In genomic region chr6:34243901-34244884, GRCh38 we compare ENCODE assay signal across 8 cellular contexts. TPM values are rescaled to one million over a fixed set of nuclear protein-coding genes. Genes with fewer than 3 reads are reported as not detected.
DNase-seq lines count a peak whose midpoint lies in the region; ATAC-seq and TF ChIP-seq lines count a peak whose summit lies in the region.

No MANE protein-coding gene starts in this region.

- peak; percentile 31 for ATAC-seq in PC-3
- ATAC-seq in heart right ventricle = peak in 5 of 8 donors; percentile 10 to 62 (median 35)
- no peak for ATAC-seq in GM19023 (IDR thresholded peaks at IDR 0.05; ENCODE audit: unreplicated experiment)
- no peak for ATAC-seq in GM18907 (IDR thresholded peaks at IDR 0.05; ENCODE audit: unreplicated experiment)

- no peaks in the 10 kb centered on the region for H3K27me3 ChIP-seq in PC-3 (ENCODE audit: low read length)
- H3K27me3 ChIP-seq in adipocyte (replicated peaks; ENCODE audit: control insufficient read depth, insufficient read depth, low read length) = no peaks in the 10 kb centered on the region
- no peaks in the 10 kb centered on the region for H3K27me3 ChIP-seq in heart right ventricle

- peaks cover 48% of the 10 kb centered on the region for H3K36me3 ChIP-seq in PC-3 (ENCODE audit: low read depth, low read length)
- peaks cover 23% of the 10 kb centered on the region for H3K36me3 ChIP-seq in adipocyte (ENCODE audit: control insufficient read depth, insufficient read depth, low read length, severe bottlenecking)
- peaks cover 0 to 27% (median 0%) of the 10 kb centered on the region in 9 donors for H3K36me3 ChIP-seq in heart right ventricle

- peaks cover 44% of the 10 kb centered on the region for H3K79me2 ChIP-seq in PC-3 (ENCODE audit: low read length)

- POLR2A ChIA-PET in PC-3 (lab: Charles Lee; ENCODE audit: unreplicated experiment) = interaction anchor here (0.6 to 0.8 kb wide), 7 partner anchors 48 to 1355 kb away, joined by 3 to 31 read pairs (median 5); no protein-coding TSS in a partner anchor

- peak overlapping the region; percentile 99 for H3K4me2 ChIP-seq in PC-3 (ENCODE audit: low read length)

- CTCF ChIA-PET in PC-3 (lab: Charles Lee) = interaction anchor here (0.6 to 0.9 kb wide), 2 partner anchors 171 to 966 kb away, joined by 3 to 10 read pairs; no protein-coding TSS in a partner anchor

- WGBS in heart right ventricle, 2 donors = 39 to 42% methylated on average over 19 of the region's 19 CpGs

- H3K9me3 ChIP-seq in PC-3 (ENCODE audit: low read length) = no peaks in the 10 kb centered on the region
- H3K9me3 ChIP-seq in adipocyte (ENCODE audit: control insufficient read depth, low read length) = no peaks in the 10 kb centered on the region
- H3K9me3 ChIP-seq in heart right ventricle = no peaks in the 10 kb centered on the region

- intact Hi-C loops in PC-3 (cut with micrococcal nuclease) = loop anchor here (1.0 kb wide), 1 partner anchor 48 kb away; no protein-coding TSS in a partner anchor
- intact Hi-C loops in heart right ventricle (cut with DNase I) = loop anchor here in 1 of 10 donors (5.0 kb wide), 1 partner anchor 1828 kb away; no protein-coding TSS in a partner anchor

- TF ChIP-seq CTCF in PC-3 (conservative IDR thresholded peaks at IDR 0.05; ENCODE audit: low read depth, low read length) = peak; percentile 45
- TF ChIP-seq CTCF in heart right ventricle (IDR thresholded peaks at IDR 0.05) = peak in 6 of 9 donors; percentile 7 to 35 (median 20)

- H3K9ac ChIP-seq in PC-3 (ENCODE audit: low read length) (peak overlapping the region; percentile 74), adipocyte (ENCODE audit: low read length) (peak overlapping the region; percentile 40)

- H2AFZ ChIP-seq in PC-3 (ENCODE audit: low read length) = no peak overlapping the region

- H3K4me1 ChIP-seq in PC-3 (ENCODE audit: insufficient read depth, low read length) = peaks cover 91% of the 10 kb centered on the region
- H3K4me1 ChIP-seq in adipocyte (ENCODE audit: control insufficient read depth, insufficient read depth, low read length) = peaks cover 32% of the 10 kb centered on the region
- peaks cover 6 to 46% (median 23%) of the 10 kb centered on the region in 9 donors for H3K4me1 ChIP-seq in heart right ventricle

- peaks cover 37% of the 10 kb centered on the region for H4K20me1 ChIP-seq in PC-3 (ENCODE audit: low read length)

- no peaks in the 10 kb centered on the region for H3K9me2 ChIP-seq in PC-3 (replicated peaks; ENCODE audit: low read length)

- H3K27ac ChIP-seq in PC-3 (ENCODE audit: low read length) (peak overlapping the region; percentile 96), heart right ventricle (peak overlapping the region in 6 of 10 donors; percentile 16 to 87 (median 40))

- peak; percentile 49 to 54 for DNase-seq in activated CD4-positive, alpha-beta T cell treated with anti-CD3 and anti-CD28 coated beads for 24 hours (ENCODE audit: low read depth in 2 of 2)
- no peak for DNase-seq in activated CD4-positive, alpha-beta T cell treated with anti-CD3 and anti-CD28 coated beads for 1 hour
- DNase-seq in PC-3 (peak; percentile 97), adipocyte (ENCODE audit: low read depth) (peak; percentile 96), heart right ventricle (peak; percentile 52 to 53), smooth muscle cell of the brain vasculature (ENCODE audit: low read depth, low spot score) (peak; percentile 72)

- BruUV-seq in PC-3 (replicated peaks; lab: Mats Ljungman, UMichigan) = no TSS peak

- peaks cover 29% of the 10 kb centered on the region for H3F3A ChIP-seq in PC-3 (ENCODE audit: low read length, unreplicated experiment)

- H3K4me3 ChIP-seq in PC-3 (ENCODE audit: low read length) (peak overlapping the region; percentile 22), adipocyte (ENCODE audit: low read length) (peak overlapping the region; percentile 43), heart right ventricle (no peak overlapping the region)

RNA-seq across cellular contexts. Expression of gene SMIM29, which starts 4.6 kb away (rescaled TPM):
- total RNA-seq in PC-3 (2014; rRNA removed) (25.8 and 26.8 TPM in 2 replicates), heart right ventricle (10 to 100 TPM; 16.0 to 29.1 (median 24.2) TPM)
- polyA plus RNA-seq in heart right ventricle = 10 to 100 TPM; 51.5 to 78.2 TPM

RNA-seq across cellular contexts. Expression of gene HMGA1, which starts 7.5 kb away (rescaled TPM):
- 1,115 and 1,441 TPM in 2 replicates for total RNA-seq in PC-3 (2014; rRNA removed)
- total RNA-seq in heart right ventricle = 10 to 100 TPM; 33.9 to 54.9 (median 41.3) TPM
- polyA plus RNA-seq in heart right ventricle = 10 to 100 TPM; 14.2 to 41.0 TPM

Comparison
In these comparisons a context has a peak if more than half of its experiments do, and no peak if none do; other contexts are left out.
1. ATAC-seq: peak in PC-3 (single experiment) and heart right ventricle (5 of 8); none in GM19023 (single experiment) and GM18907 (single experiment).
2. H3K4me3 ChIP-seq: peak in PC-3 (single experiment) and adipocyte (single experiment); none in heart right ventricle (0 of 10).
3. RNA of gene HMGA1, which starts 7.5 kb away (total RNA-seq): 1,115 to 1,441 TPM in PC-3; 33.9 to 54.9 TPM in heart right ventricle; every median in the first group is over 10 times any median in the second.